Comparison of ENCODE assay signal across 17 cellular contexts in genomic region chr7:75996476-75996875, GRCh38. TPM values are rescaled to one million over a fixed set of nuclear protein-coding genes. Genes with fewer than 3 reads are reported as not detected.
A peak's percentile ranks its signal among the peaks of the same experiment; 100 is the strongest.
DNase-seq lines count a peak whose midpoint lies in the region; TF ChIP-seq lines count a peak whose summit lies in the region.
"Had no signal": no experiment of that assay in that cellular context is flagged by ENCODE, and none has a peak within 500 bp of the region (broad histone marks: within the 10 kb centered on the region; RNA-seq: fewer than 3 reads in every experiment).

No MANE protein-coding gene starts in this region.

- no peak overlapping the region for H3K4ac ChIP-seq in H9 (ENCODE audit: low read depth, low read length)

- H3K9me3 Mint-ChIP-seq in CD14-positive monocyte (peaks cover 0 to 7% (median 4%) of the 10 kb centered on the region in 7 donors), immature natural killer cell (no peaks in the 10 kb centered on the region), H9 (no peaks in the 10 kb centered on the region)
- H3K9me3 Mint-ChIP-seq: HFFc6 had no signal

- no peak for DNase-seq in CD14-positive monocyte (ENCODE audit: low spot score)
- peak; percentile 6 for DNase-seq in GM10266 (ENCODE audit: extremely low spot score)
- no peak for DNase-seq in immature natural killer cell
- peak; percentile 39 for DNase-seq in spleen
- no peak for DNase-seq in breast epithelium (ENCODE audit: low spot score in 2 of 2)
- no peak for DNase-seq in H9
- no peak for DNase-seq in KG1 (lab: John Stamatoyannopoulos, UW)
- DNase-seq: ACHN, DMS 273 treated with DMSO at 0.1 percent for 48 hours, HFFc6, MG63, NCI-H1092, NCI-H146, NCI-H2081, NCI-H748 treated with DMSO at 0.1 percent for 48 hours, PC-3 had no signal

- no peak overlapping the region for H3K9ac ChIP-seq in H9 (ENCODE audit: extremely low read depth, insufficient read length, low read length)

- no peak overlapping the region for H3K14ac ChIP-seq in H9 (ENCODE audit: insufficient read depth, low read length)

- H2BK15ac ChIP-seq in H9 (ENCODE audit: low read depth, low read length), result no peak overlapping the region

- H4K91ac ChIP-seq in H9 (ENCODE audit: insufficient read length, low read depth, low read length), result no peak overlapping the region

- H3K4me2 ChIP-seq in H9 (ENCODE audit: insufficient read depth, insufficient read length, low read length), result no peak overlapping the region

- TF ChIP-seq CTCF in CD14-positive monocyte (IDR thresholded peaks at IDR 0.05) (no peak), GM10266 (IDR thresholded peaks at IDR 0.05; ENCODE audit: control insufficient read depth, insufficient read depth, low read depth, missing control alignments) (no peak), spleen (IDR thresholded peaks at IDR 0.05 in 8 of 11, conservative IDR thresholded peaks at IDR 0.05 in 3 of 11) (no peak), breast epithelium (IDR thresholded peaks at IDR 0.05) (no peak), H9 (conservative IDR thresholded peaks at IDR 0.05) (no peak)

- WGBS in spleen, 5 donors, result 79 to 96% (median 93%) methylated on average over 4 of the region's 4 CpGs
- no CpG with 5 or more reads among the region's 4 CpGs for WGBS in H9 (ENCODE audit: extremely low coverage, insufficient read length, low lambda C conversion rate)

- H3K4me1 ChIP-seq in spleen (peaks cover 11 to 59% (median 24%) of the 10 kb centered on the region in 6 donors), breast epithelium (peaks cover 0 to 7% of the 10 kb centered on the region in 2 donors), H9 (ENCODE audit: insufficient read depth, low read length) (no peaks in the 10 kb centered on the region)

- H2BK20ac ChIP-seq in H9 (ENCODE audit: low read depth, low read length, poor library complexity, severe bottlenecking), result no peak overlapping the region

- H2BK12ac ChIP-seq in H9 (ENCODE audit: insufficient read length, low read depth, low read length), result no peak overlapping the region

- H3K79me2 ChIP-seq in H9 (ENCODE audit: insufficient read depth, low read length), result no peaks in the 10 kb centered on the region

- H3K27me3 Mint-ChIP-seq in CD14-positive monocyte (ENCODE audit: low read depth in 3 of 3) (peaks cover 0 to 5% (median 0%) of the 10 kb centered on the region in 3 donors), immature natural killer cell (ENCODE audit: low read depth in 3 of 3) (peaks cover 0 to 6% (median 2%) of the 10 kb centered on the region in 3 donors), H9 (ENCODE audit: low read depth) (no peaks in the 10 kb centered on the region; the same call in 1 of the 2 replicates)

- peak overlapping the region in 1 of 8 donors; percentile 39 for H3K4me3 ChIP-seq in spleen
- no peak overlapping the region for H3K4me3 ChIP-seq in breast epithelium
- H3K4me3 ChIP-seq: MG63, SK-N-MC had no signal

- H3K4me3 Mint-ChIP-seq in CD14-positive monocyte, result no peak overlapping the region
- peak overlapping the region in 1 of 5 donors; percentile 29 for H3K4me3 Mint-ChIP-seq in immature natural killer cell
- no peak overlapping the region for H3K4me3 Mint-ChIP-seq in H9
- H3K4me3 Mint-ChIP-seq: HFFc6 had no signal

- no peaks in the 10 kb centered on the region for H3K27me3 ChIP-seq in spleen (replicated peaks in 1 of 7)
- H3K27me3 ChIP-seq in breast epithelium, result no peaks in the 10 kb centered on the region
- H3K27me3 ChIP-seq in H9 (ENCODE audit: insufficient read depth, low read length), result no peaks in the 10 kb centered on the region
- H3K27me3 ChIP-seq: MG63 had no signal

- H3K27ac ChIP-seq in spleen (peak overlapping the region in 7 of 8 donors; percentile 61 to 87 (median 76)), breast epithelium (no peak overlapping the region), H9 (ENCODE audit: insufficient read length, low read depth, low read length) (no peak overlapping the region)
- H3K27ac ChIP-seq: SK-N-MC had no signal

- no peak overlapping the region for H2AK5ac ChIP-seq in H9 (ENCODE audit: insufficient read length, low read length)

- H3K4me1 Mint-ChIP-seq in CD14-positive monocyte (peaks cover 44% of the 10 kb centered on the region), immature natural killer cell (peaks cover 22 to 30% of the 10 kb centered on the region in 2 donors), H9 (peaks cover 9 to 24% of the 10 kb centered on the region in 2 experiments)

- H4K5ac ChIP-seq in H9 (ENCODE audit: insufficient read length, low read depth, low read length), result no peak overlapping the region

- H4K20me1 ChIP-seq in H9 (ENCODE audit: control insufficient read depth, insufficient read depth, insufficient read length), result no peaks in the 10 kb centered on the region

- H3K23ac ChIP-seq in H9 (ENCODE audit: insufficient read length, low read depth, low read length), result no peak overlapping the region

- H3K18ac ChIP-seq in H9 (ENCODE audit: insufficient read length, low read depth, low read length), result no peak overlapping the region

- H3K36me3 Mint-ChIP-seq in CD14-positive monocyte (peaks cover 34 to 56% of the 10 kb centered on the region in 2 donors), immature natural killer cell (peaks cover 0 to 15% (median 4%) of the 10 kb centered on the region in 3 donors), H9 (ENCODE audit: insufficient read depth in 1 of 3, low read depth in 3 of 3) (peaks cover 8 to 24% (median 22%) of the 10 kb centered on the region in 3 experiments)

- no peak overlapping the region for H4K8ac ChIP-seq in H9 (replicated peaks; ENCODE audit: insufficient read length, low read depth, low read length)

- intact Hi-C loops in CD14-positive monocyte (cut with micrococcal nuclease) (no loop called here), spleen (cut with DNase I; ENCODE audit: low total_unique reads) (loop anchor here (10.0 kb wide), 1 partner anchor 122 kb away; the partner anchor contains the start of gene RHBDD2), breast epithelium (cut with DNase I; ENCODE audit: low total_unique reads) (no loop called here)

- H3K23me2 ChIP-seq in H9 (ENCODE audit: insufficient read length, low read depth, low read length, poor library complexity, severe bottlenecking), result peaks cover 15% of the 10 kb centered on the region

- no peak for TF ChIP-seq POLR2A in spleen (IDR thresholded peaks at IDR 0.05)
- no peak for TF ChIP-seq POLR2A in breast epithelium (IDR thresholded peaks at IDR 0.05)

- H3K36me3 ChIP-seq in spleen, result peaks cover 0 to 46% (median 11%) of the 10 kb centered on the region in 6 donors
- no peaks in the 10 kb centered on the region for H3K36me3 ChIP-seq in breast epithelium
- H3K36me3 ChIP-seq: MG63 had no signal

- no peaks in the 10 kb centered on the region for H3K79me1 ChIP-seq in H9 (ENCODE audit: insufficient read depth, low read depth, low read length, poor library complexity, severe bottlenecking)

- no peak overlapping the region for H2BK5ac ChIP-seq in H9 (ENCODE audit: insufficient read length, low read length)

- H3K56ac ChIP-seq in H9 (ENCODE audit: insufficient read length, low read depth, low read length), result no peak overlapping the region

- H2AFZ ChIP-seq in H9 (ENCODE audit: low read length), result no peak overlapping the region

- H3T11ph ChIP-seq in H9 (ENCODE audit: low read length), result no peak overlapping the region

- H3K9me3 ChIP-seq in spleen (no peaks in the 10 kb centered on the region), breast epithelium (no peaks in the 10 kb centered on the region), H9 (ENCODE audit: control insufficient read depth, low read depth, low read length) (no peaks in the 10 kb centered on the region)
- H3K9me3 ChIP-seq: MG63 had no signal

- H2BK120ac ChIP-seq in H9 (ENCODE audit: low read depth, low read length, poor library complexity, severe bottlenecking), result no peak overlapping the region

- H3K27ac Mint-ChIP-seq in CD14-positive monocyte (peak overlapping the region; percentile 95 to 100 (median 98)), immature natural killer cell (peak overlapping the region in 4 of 6 donors; percentile 6 to 86 (median 42)), H9 (no peak overlapping the region; a peak in 1 of 7 replicates)
- H3K27ac Mint-ChIP-seq: HFFc6 had no signal

RNA-seq across cellular contexts. Expression of gene TMEM120A, which starts 2.1 kb away (rescaled TPM):
- polyA plus RNA-seq in CD14-positive monocyte (10 to 100 TPM; 65.5 to 76.1 TPM), immature natural killer cell (10 to 100 TPM; 35.1 to 53.8 (median 47.6) TPM), spleen (10 to 100 TPM; 30.1 to 66.2 (median 56.6) TPM)
- total RNA-seq in spleen (10 to 100 TPM; 24.9 to 57.9 (median 41.4) TPM), breast epithelium (10 to 100 TPM; 27.2 to 52.0 (median 42.9) TPM), H9 (2021) (23.2 and 30.0 TPM in 2 replicates)

RNA-seq across cellular contexts. Expression of gene STYXL1, which starts 51.3 kb away (rescaled TPM):
- polyA plus RNA-seq in CD14-positive monocyte, result 10 to 100 TPM; 67.2 to 79.8 TPM
- 100 to 1,000 TPM in 1 of 3 donors, 10 to 100 TPM in 2; 77.7 to 102 (median 79.5) TPM for polyA plus RNA-seq in immature natural killer cell
- total RNA-seq in spleen, result 10 to 100 TPM; 18.3 to 48.8 (median 28.4) TPM
- 10 to 100 TPM; 36.3 to 60.4 (median 45.0) TPM for polyA plus RNA-seq in spleen
- 10 to 100 TPM; 27.5 to 38.3 (median 28.3) TPM for total RNA-seq in breast epithelium
- 35.1 and 38.7 TPM in 2 replicates for total RNA-seq in H9 (2021)

RNA-seq across cellular contexts. Expression of gene MDH2, which starts 51.4 kb away (rescaled TPM):
- polyA plus RNA-seq in CD14-positive monocyte, result 100 to 1,000 TPM; 129 to 162 TPM
- 100 to 1,000 TPM; 154 to 180 (median 161) TPM for polyA plus RNA-seq in immature natural killer cell
- 100 to 1,000 TPM in 3 of 7 donors, 10 to 100 TPM in 4; 62.2 to 129 (median 97.7) TPM for total RNA-seq in spleen
- 10 to 100 TPM; 45.5 to 74.1 (median 71.4) TPM for polyA plus RNA-seq in spleen
- total RNA-seq in breast epithelium, result 10 to 100 TPM; 52.0 to 63.3 (median 61.8) TPM
- 257 and 260 TPM in 2 replicates for total RNA-seq in H9 (2021)

Comparison
In these comparisons a context has a peak if more than half of its experiments do, and no peak if none do; other contexts are left out.
1. DNase-seq: peak in GM10266 (single experiment) and spleen (single experiment); none in CD14-positive monocyte (single experiment), immature natural killer cell (0 of 3), breast epithelium (0 of 2), H9 (single experiment) and KG1 (single experiment).
2. H3K27ac Mint-ChIP-seq: peak in CD14-positive monocyte (7 of 7) and immature natural killer cell (4 of 6); none in H9 (0 of 3).
3. H3K27ac ChIP-seq: peak in spleen (7 of 8); none in breast epithelium (0 of 2) and H9 (single experiment).